ENCODE assay signal across 29 cellular contexts in the genomic region with DNA sequence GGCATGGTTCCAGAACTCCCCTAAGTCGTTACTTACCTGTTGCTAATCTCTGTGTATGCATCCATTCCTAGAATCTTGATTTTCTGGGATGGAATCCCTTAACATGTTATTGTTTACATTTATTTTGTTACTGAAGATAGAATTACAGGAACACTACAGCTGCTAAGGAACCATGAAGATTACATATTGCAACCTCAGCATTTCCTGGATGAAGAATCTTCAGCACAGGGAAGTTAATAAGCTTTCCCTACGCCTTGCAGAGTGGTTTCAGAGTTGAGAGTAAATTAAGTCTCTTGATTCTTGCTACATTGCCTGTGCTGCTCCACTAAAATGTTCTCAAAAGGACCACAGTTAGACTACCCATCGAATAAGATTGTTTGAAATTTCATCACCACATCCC. TPM values are rescaled to one million over a fixed set of nuclear protein-coding genes. Genes with fewer than 3 reads are reported as not detected.
"Had no signal": no experiment of that assay in that cellular context is flagged by ENCODE, and none has a peak within 500 bp of the region (broad histone marks: within the 10 kb centered on the region; RNA-seq: fewer than 3 reads in every experiment).

No MANE protein-coding gene starts in this region.

- H3K36me3 ChIP-seq: left ventricle myocardium inferior, lower lobe of right lung, neural progenitor cell, ovary, tibial artery, upper lobe of right lung, vagina had no signal

- H3K9me3 ChIP-seq: left ventricle myocardium inferior, lower lobe of right lung, ovary, tibial artery, upper lobe of right lung, vagina had no signal

- H3K79me2 ChIP-seq: hepatocyte had no signal

- H3K4me2 ChIP-seq: hepatocyte, neural progenitor cell had no signal

- H3K27me3 ChIP-seq: hepatocyte, neural progenitor cell, ovary, tibial artery, upper lobe of right lung, vagina had no signal

- FAIRE-seq: endothelial cell of umbilical vein, kidney had no signal

- H3K4me1 ChIP-seq: left ventricle myocardium inferior, lower lobe of right lung, neural progenitor cell, tibial artery, upper lobe of right lung, vagina had no signal

- H3K4me3 ChIP-seq: hepatocyte, left ventricle myocardium inferior, lower lobe of right lung, neural progenitor cell, ovary, tibial artery, upper lobe of right lung, vagina had no signal

- H3K4me3 Mint-ChIP-seq: endodermal cell; memory B cell; mesothelial cell of epicardium; natural killer cell; neural progenitor cell; stimulated activated effector memory CD8-positive, alpha-beta T cell treated with anti-CD3 and anti-CD28 coated beads, Interleukin-12 subunit alpha, Interleukin-12 subunit beta, amount 100 ng/mL, for 72 hours; stimulated activated naive CD8-positive, alpha-beta T cell treated with anti-CD3 and anti-CD28 coated beads, Interleukin-15, Interleukin-2, amounts not matched to agents 100 ng/mL and 50 ng/mL, for 24 hours had no signal

- H3K27ac ChIP-seq: hepatocyte, left ventricle myocardium inferior, lower lobe of right lung, neural progenitor cell, ovary, tibial artery, upper lobe of right lung, vagina had no signal

- DNase-seq: effector CD4-positive, alpha-beta T cell; endodermal cell; erythroblast; foreskin melanocyte; head of caudate nucleus; kidney; left cardiac atrium; left ventricle myocardium inferior; lower lobe of right lung; natural killer cell; nucleus accumbens; ovary; right cardiac atrium; stimulated activated CD4-positive, alpha-beta T cell treated with anti-CD3 and anti-CD28 coated beads, Interleukin-4, amount 100 ng/mL, for 1 hour; stimulated activated CD8-positive, alpha-beta memory T cell treated with anti-CD3 and anti-CD28 coated beads, Interleukin-4, amount 100 ng/mL, for 48 hours; tibial artery; upper lobe of right lung had no signal

- H3K9ac ChIP-seq: neural progenitor cell had no signal

- H3K9me3 Mint-ChIP-seq: memory B cell, natural killer cell, neural progenitor cell had no signal

- H2AFZ ChIP-seq: hepatocyte, neural progenitor cell had no signal

- H3K36me3 Mint-ChIP-seq: mesothelial cell of epicardium; natural killer cell; neural progenitor cell; stimulated activated effector memory CD8-positive, alpha-beta T cell treated with anti-CD3 and anti-CD28 coated beads, Interleukin-12 subunit alpha, Interleukin-12 subunit beta, amount 100 ng/mL, for 72 hours had no signal

- ATAC-seq: left cardiac atrium; lower lobe of right lung; natural killer cell; right cardiac atrium; stimulated activated effector memory CD8-positive, alpha-beta T cell treated with anti-CD3 and anti-CD28 coated beads, Interleukin-12 subunit alpha, Interleukin-12 subunit beta, amount 100 ng/mL, for 72 hours; upper lobe of right lung had no signal

- H3K27me3 Mint-ChIP-seq: memory B cell; stimulated activated naive CD8-positive, alpha-beta T cell treated with anti-CD3 and anti-CD28 coated beads, Interleukin-15, Interleukin-2, amounts not matched to agents 100 ng/mL and 50 ng/mL, for 24 hours had no signal

- H3K4me1 Mint-ChIP-seq: endodermal cell; memory B cell; neural progenitor cell; stimulated activated effector memory CD8-positive, alpha-beta T cell treated with anti-CD3 and anti-CD28 coated beads, Interleukin-12 subunit alpha, Interleukin-12 subunit beta, amount 100 ng/mL, for 72 hours had no signal

RNA-seq across cellular contexts. Expression of a gene that starts 31.4 kb away (rescaled TPM):
- total RNA-seq: dermis microvascular lymphatic vessel endothelial cell, endodermal cell, endothelial cell of umbilical vein, kidney, mucosa of gallbladder, progenitor cell of endocrine pancreas had no signal
- polyA plus RNA-seq: endothelial cell of umbilical vein, hepatocyte had no signal

RNA-seq across cellular contexts. Expression of a gene that starts 59.8 kb away (rescaled TPM):
- total RNA-seq: endodermal cell, hepatocyte, mesothelial cell of epicardium, myocyte, progenitor cell of endocrine pancreas had no signal
- polyA plus RNA-seq: endothelial cell of umbilical vein, hepatocyte had no signal
